In genomic region chr18:50559750-50560680, GRCh38 we compare ENCODE assay signal across 9 cellular contexts. TPM values are rescaled to one million over a fixed set of nuclear protein-coding genes. Genes with fewer than 3 reads are reported as not detected.
A peak's percentile ranks its signal among the peaks of the same experiment; 100 is the strongest.
DNase-seq lines count a peak whose midpoint lies in the region; ATAC-seq, FAIRE-seq and TF ChIP-seq lines count a peak whose summit lies in the region.
"Had no signal": no experiment of that assay in that cellular context is flagged by ENCODE, and none has a peak within 500 bp of the region (broad histone marks: within the 10 kb centered on the region; RNA-seq: fewer than 3 reads in every experiment).

TSS of gene MAPK4 (plus strand) at chr18:50560087. CDS start at chr18:50663959, 103,872 bp downstream.

- H3K9me3 Mint-ChIP-seq in IgD-negative memory B cell (peaks cover 8 to 11% (median 9%) of the 10 kb centered on the region in 3 donors), glutamatergic neuron (ENCODE audit: unreplicated experiment) (peaks cover 6% of the 10 kb centered on the region), neural progenitor cell (no peaks in the 10 kb centered on the region)
- H3K9me3 Mint-ChIP-seq in activated naive CD4-positive, alpha-beta T cell treated with anti-CD3 and anti-CD28 coated beads for 36 hours = peaks cover 9% of the 10 kb centered on the region

- FAIRE-seq in GM18507 (lab: Jason Lieb, UNC) = no peak
- FAIRE-seq: islet of Langerhans had no signal

- H3K27me3 Mint-ChIP-seq in IgD-negative memory B cell (peaks cover 47% of the 10 kb centered on the region), glutamatergic neuron (ENCODE audit: unreplicated experiment) (peaks cover 27% of the 10 kb centered on the region), neural progenitor cell (ENCODE audit: insufficient read depth, low read depth) (peaks cover 10% of the 10 kb centered on the region)
- peaks cover 54% of the 10 kb centered on the region for H3K27me3 Mint-ChIP-seq in activated naive CD4-positive, alpha-beta T cell treated with anti-CD3 and anti-CD28 coated beads for 36 hours (ENCODE audit: low read depth)

- peak within 1 kb of the TSS; percentile 100 for H2AFZ ChIP-seq in neural progenitor cell (replicated peaks)

- H3K27ac ChIP-seq in neural progenitor cell = no peak within 1 kb of the TSS

- H3K4me3 ChIP-seq in neural progenitor cell = peak within 1 kb of the TSS; percentile 92

- no peaks in the 10 kb centered on the region for H3K9me3 ChIP-seq in neural progenitor cell (ENCODE audit: low read depth)

- CTCF ChIA-PET in activated naive CD4-positive, alpha-beta T cell treated with anti-CD3 and anti-CD28 coated beads for 36 hours (lab: Charles Lee) = no interaction called here

- H4K20me1 ChIP-seq in neural progenitor cell (ENCODE audit: low read depth) = peaks cover 9% of the 10 kb centered on the region

- H3K27ac Mint-ChIP-seq in IgD-negative memory B cell (no peak within 1 kb of the TSS), glutamatergic neuron (ENCODE audit: unreplicated experiment) (no peak within 1 kb of the TSS), neural progenitor cell (peak within 1 kb of the TSS; percentile 4)
- H3K27ac Mint-ChIP-seq in activated naive CD4-positive, alpha-beta T cell treated with anti-CD3 and anti-CD28 coated beads for 36 hours = no peak within 1 kb of the TSS

- peak within 1 kb of the TSS; percentile 98 for H3K4me2 ChIP-seq in neural progenitor cell

- H3K4me1 ChIP-seq in neural progenitor cell = peaks cover 6% of the 10 kb centered on the region

- TF ChIP-seq CTCF in glutamatergic neuron (IDR thresholded peaks at IDR 0.05; ENCODE audit: partially characterized antibody, unreplicated experiment) (no peak), neural progenitor cell (IDR thresholded peaks at IDR 0.05) (peak; percentile 21)

- intact Hi-C loops in activated naive CD4-positive, alpha-beta T cell treated with anti-CD3 and anti-CD28 coated beads for 36 hours (cut with micrococcal nuclease) = no loop called here

- H3F3A ChIP-seq in neural progenitor cell (ENCODE audit: low read depth) = peaks cover 21% of the 10 kb centered on the region

- no peaks in the 10 kb centered on the region for H3K36me3 ChIP-seq in neural progenitor cell

- H3K79me2 ChIP-seq in neural progenitor cell (ENCODE audit: low read depth) = no peaks in the 10 kb centered on the region

- DNase-seq in AG08395 (ENCODE audit: low spot score) (peak; percentile 18), GM18507 (ENCODE audit: extremely low spot score, insufficient read length, low read depth) (peak; percentile 9), glutamatergic neuron (peak; percentile 59), neural progenitor cell (ENCODE audit: low spot score) (peak; percentile 79)
- no peak for DNase-seq in activated naive CD4-positive, alpha-beta T cell treated with anti-CD3 and anti-CD28 coated beads for 36 hours

- H3K9ac ChIP-seq in neural progenitor cell = peak within 1 kb of the TSS; percentile 33

- peaks cover 0 to 8% (median 4%) of the 10 kb centered on the region in 3 donors for H3K4me1 Mint-ChIP-seq in IgD-negative memory B cell
- peaks cover 3% of the 10 kb centered on the region for H3K4me1 Mint-ChIP-seq in activated naive CD4-positive, alpha-beta T cell treated with anti-CD3 and anti-CD28 coated beads for 36 hours (ENCODE audit: low read depth)
- H3K4me1 Mint-ChIP-seq in glutamatergic neuron (ENCODE audit: low read depth, unreplicated experiment) = peaks cover 11% of the 10 kb centered on the region
- peaks cover 17% of the 10 kb centered on the region for H3K4me1 Mint-ChIP-seq in neural progenitor cell

- no peak for ATAC-seq in HG03095 (IDR thresholded peaks at IDR 0.05; ENCODE audit: unreplicated experiment)
- ATAC-seq in GM21515 (IDR thresholded peaks at IDR 0.05; ENCODE audit: unreplicated experiment) = no peak

- peak within 1 kb of the TSS; percentile 22 to 87 (median 74) for H3K4me3 Mint-ChIP-seq in IgD-negative memory B cell
- peak within 1 kb of the TSS; percentile 44 for H3K4me3 Mint-ChIP-seq in activated naive CD4-positive, alpha-beta T cell treated with anti-CD3 and anti-CD28 coated beads for 36 hours
- H3K4me3 Mint-ChIP-seq in glutamatergic neuron (ENCODE audit: unreplicated experiment) = peak within 1 kb of the TSS; percentile 88
- peak within 1 kb of the TSS; percentile 88 for H3K4me3 Mint-ChIP-seq in neural progenitor cell

- H3K36me3 Mint-ChIP-seq in IgD-negative memory B cell (no peaks in the 10 kb centered on the region), glutamatergic neuron (ENCODE audit: unreplicated experiment) (peaks cover 8% of the 10 kb centered on the region), neural progenitor cell (peaks cover 6% of the 10 kb centered on the region)
- peaks cover 3% of the 10 kb centered on the region for H3K36me3 Mint-ChIP-seq in activated naive CD4-positive, alpha-beta T cell treated with anti-CD3 and anti-CD28 coated beads for 36 hours (ENCODE audit: low read depth)

- peaks cover 79% of the 10 kb centered on the region for H3K27me3 ChIP-seq in neural progenitor cell

RNA-seq across cellular contexts. Expression of gene MAPK4, which starts in this region (rescaled TPM):
- polyA plus RNA-seq in IgD-negative memory B cell = not detected
- not detected for total RNA-seq in activated naive CD4-positive, alpha-beta T cell treated with anti-CD3 and anti-CD28 coated beads for 36 hours
- total RNA-seq in glutamatergic neuron (ENCODE audit: unreplicated experiment) (13.1 TPM), neural progenitor cell (ENCODE audit: low replicate concordance) (7.0 and 7.9 TPM in 2 replicates)
